1 cellular context compared by ENCODE assay signal in genomic region chr1:120149420-120150059, GRCh38.
TF ChIP-seq lines count a peak whose summit lies in the region.

No MANE protein-coding gene starts in this region.

TF ChIP-seq in K562, 482 proteins besides CTCF, POLR2A, EP300 and RAD21 (continued from another document):
- 0 out of 2 replicates have a peak, but pooled peaks have one; percentile 41 for TF ChIP-seq POLR2H (tag; IDR thresholded peaks at IDR 0.05; ENCODE audit: low read depth)
